9 cellular contexts compared by ENCODE assay signal in genomic region chr18:46071615-46071893, GRCh38. TPM values are rescaled to one million over a fixed set of nuclear protein-coding genes. Genes with fewer than 3 reads are reported as not detected.
DNase-seq lines count a peak whose midpoint lies in the region; ATAC-seq, FAIRE-seq and TF ChIP-seq lines count a peak whose summit lies in the region.
"Had no signal": no experiment of that assay in that cellular context is flagged by ENCODE, and none has a peak within 500 bp of the region (broad histone marks: within the 10 kb centered on the region; RNA-seq: fewer than 3 reads in every experiment).

No MANE protein-coding gene starts in this region.

- H3K27ac Mint-ChIP-seq in neural progenitor cell: no peak overlapping the region

- no peaks in the 10 kb centered on the region for H3K9me2 ChIP-seq in PC-3 (replicated peaks; ENCODE audit: low read length)

- H4K20me1 ChIP-seq in PC-3 (ENCODE audit: low read length): no peaks in the 10 kb centered on the region
- no peaks in the 10 kb centered on the region for H4K20me1 ChIP-seq in endothelial cell of umbilical vein (replicated peaks; ENCODE audit: control insufficient read depth, extremely low read depth, insufficient read depth, low read length)
- H4K20me1 ChIP-seq in neural progenitor cell (ENCODE audit: low read depth): peaks cover 14% of the 10 kb centered on the region

- H3K4me3 Mint-ChIP-seq in neural progenitor cell: peak overlapping the region; percentile 83

- DNase-seq in DMS 273 (lab: John Stamatoyannopoulos, UW; ENCODE audit: unreplicated experiment) (peak; percentile 44), DMS 273 treated with DMSO at 0.1 percent for 48 hours (lab: John Stamatoyannopoulos, UW) (no peak), PC-3 (no peak), endothelial cell of umbilical vein (ENCODE audit: low read depth, low spot score) (no peak), neural progenitor cell (ENCODE audit: low spot score) (peak; percentile 26), ureter (ENCODE audit: low spot score) (no peak)

- H3K4me2 ChIP-seq in PC-3 (ENCODE audit: low read length) (peak overlapping the region; percentile 60), endothelial cell of umbilical vein (ENCODE audit: insufficient read depth, low read length) (peak overlapping the region; percentile 65), neural progenitor cell (peak overlapping the region; percentile 95)

- no peaks in the 10 kb centered on the region for H3K9me3 Mint-ChIP-seq in neural progenitor cell

- POLR2A ChIA-PET in PC-3 (lab: Charles Lee; ENCODE audit: unreplicated experiment) (no interaction called here), endothelial cell of umbilical vein (lab: Charles Lee) (no interaction called here)

- H3K27ac ChIP-seq in PC-3 (ENCODE audit: low read length): no peak overlapping the region
- H3K27ac ChIP-seq in endothelial cell of umbilical vein (ENCODE audit: insufficient read depth, low read depth, low read length): no peak overlapping the region
- H3K27ac ChIP-seq in neural progenitor cell: no peak overlapping the region
- H3K27ac ChIP-seq: 22Rv1 had no signal

- CTCF ChIA-PET in PC-3 (lab: Charles Lee): no interaction called here
- CTCF ChIA-PET in endothelial cell of umbilical vein (lab: Charles Lee): interaction anchor here (0.8 to 3.8 kb wide), 4 partner anchors 135 to 407 kb away, joined by 3 to 148 read pairs (median 13); no protein-coding TSS in a partner anchor

- H3K27me3 ChIP-seq in PC-3 (ENCODE audit: low read length): no peaks in the 10 kb centered on the region
- no peaks in the 10 kb centered on the region for H3K27me3 ChIP-seq in endothelial cell of umbilical vein (ENCODE audit: control insufficient read depth in 2 of 2, insufficient read depth in 2 of 2, low read length in 2 of 2)
- peaks cover 36% of the 10 kb centered on the region for H3K27me3 ChIP-seq in neural progenitor cell

- peak overlapping the region; percentile 44 for H3K4me3 ChIP-seq in PC-3 (ENCODE audit: low read length)
- peak overlapping the region; percentile 51 to 56 (median 51) for H3K4me3 ChIP-seq in endothelial cell of umbilical vein (replicated peaks in 1 of 3; ENCODE audit: insufficient read depth in 1 of 3, low read depth in 1 of 3, low read length in 3 of 3)
- H3K4me3 ChIP-seq in neural progenitor cell: peak overlapping the region; percentile 76

- intact Hi-C loops in PC-3 (cut with micrococcal nuclease): no loop called here
- intact Hi-C loops in endothelial cell of umbilical vein (cut with micrococcal nuclease): loop anchor here (5.0 kb wide), 1 partner anchor 149 kb away; no protein-coding TSS in a partner anchor

- no peaks in the 10 kb centered on the region for H3K36me3 Mint-ChIP-seq in neural progenitor cell

- no peaks in the 10 kb centered on the region for H3K4me1 Mint-ChIP-seq in neural progenitor cell

- dilution Hi-C loops in endothelial cell of umbilical vein (cut with MboI; ENCODE audit: extremely low pct_ligation_motif_present, low sequenced_read_pairs): no loop called here

- TF ChIP-seq CTCF in PC-3 (conservative IDR thresholded peaks at IDR 0.05; ENCODE audit: low read depth, low read length): no peak
- no peak for TF ChIP-seq CTCF in endothelial cell of umbilical vein (IDR thresholded peaks at IDR 0.05; ENCODE audit: extremely low read depth in 1 of 2, insufficient read depth in 1 of 2, low read depth in 1 of 2, low read length in 2 of 2)
- no peak for TF ChIP-seq CTCF in neural progenitor cell (IDR thresholded peaks at IDR 0.05)

- ATAC-seq in PC-3: no peak
- no peak for ATAC-seq in HG03097 (IDR thresholded peaks at IDR 0.05; ENCODE audit: low FRiP score, unreplicated experiment)
- ATAC-seq in HG03025 (IDR thresholded peaks at IDR 0.05; ENCODE audit: low FRiP score, unreplicated experiment): no peak

- H3K36me3 ChIP-seq in PC-3 (ENCODE audit: low read depth, low read length): no peaks in the 10 kb centered on the region; the same call in 1 of the 2 replicates
- H3K36me3 ChIP-seq in endothelial cell of umbilical vein (ENCODE audit: control insufficient read depth in 2 of 2, extremely low read depth in 1 of 2, insufficient read depth in 2 of 2, low read length in 2 of 2): no peaks in the 10 kb centered on the region
- H3K36me3 ChIP-seq in neural progenitor cell: no peaks in the 10 kb centered on the region

- H3F3A ChIP-seq in PC-3 (ENCODE audit: low read length, unreplicated experiment) (no peaks in the 10 kb centered on the region), neural progenitor cell (ENCODE audit: low read depth) (peaks cover 16% of the 10 kb centered on the region)

- peaks cover 2% of the 10 kb centered on the region for H3K27me3 Mint-ChIP-seq in neural progenitor cell (ENCODE audit: insufficient read depth, low read depth)

- H3K9me3 ChIP-seq in PC-3 (ENCODE audit: low read length) (no peaks in the 10 kb centered on the region), endothelial cell of umbilical vein (replicated peaks; ENCODE audit: control insufficient read depth, insufficient read depth, low read length) (no peaks in the 10 kb centered on the region), neural progenitor cell (ENCODE audit: low read depth) (no peaks in the 10 kb centered on the region)

- no peak for TF ChIP-seq POLR2A in endothelial cell of umbilical vein (IDR thresholded peaks at IDR 0.05; ENCODE audit: low read depth, low read length)

- no peak overlapping the region for H2AFZ ChIP-seq in PC-3 (ENCODE audit: low read length)
- H2AFZ ChIP-seq in endothelial cell of umbilical vein (ENCODE audit: low read depth, low read length): peak overlapping the region; percentile 88
- peak overlapping the region; percentile 92 for H2AFZ ChIP-seq in neural progenitor cell (replicated peaks)

- H3K79me2 ChIP-seq in PC-3 (ENCODE audit: low read length) (no peaks in the 10 kb centered on the region), endothelial cell of umbilical vein (ENCODE audit: control insufficient read depth, insufficient read depth, low read length) (no peaks in the 10 kb centered on the region), neural progenitor cell (ENCODE audit: low read depth) (no peaks in the 10 kb centered on the region)

- H3K4me1 ChIP-seq in PC-3 (ENCODE audit: insufficient read depth, low read length) (no peaks in the 10 kb centered on the region), endothelial cell of umbilical vein (ENCODE audit: control insufficient read depth, extremely low read depth, insufficient read depth, low read length) (peaks cover 9% of the 10 kb centered on the region), neural progenitor cell (no peaks in the 10 kb centered on the region)

- no peaks in the 10 kb centered on the region for H3K9me1 ChIP-seq in endothelial cell of umbilical vein (replicated peaks; ENCODE audit: control insufficient read depth, extremely low read depth, insufficient read depth, low read length)

- no peak overlapping the region for H3K9ac ChIP-seq in PC-3 (ENCODE audit: low read length)
- H3K9ac ChIP-seq in endothelial cell of umbilical vein (replicated peaks; ENCODE audit: extremely low read depth, insufficient read depth, low read length): peak overlapping the region; percentile 17
- peak overlapping the region; percentile 21 for H3K9ac ChIP-seq in neural progenitor cell

- BruUV-seq in PC-3 (replicated peaks; lab: Mats Ljungman, UMichigan) (no TSS peak), endothelial cell of umbilical vein (replicated peaks; lab: Mats Ljungman, UMichigan) (no TSS peak)

- no peak for FAIRE-seq in endothelial cell of umbilical vein (lab: Jason Lieb, UNC)

TF ChIP-seq in endothelial cell of umbilical vein, 7 proteins besides CTCF, POLR2A, EP300 and RAD21 (continues in another document):
- TF ChIP-seq JUN (IDR thresholded peaks at IDR 0.05; ENCODE audit: borderline replicate concordance, insufficient read depth, insufficient read length, low read depth): no peak
- TF ChIP-seq MAX (IDR thresholded peaks at IDR 0.05; ENCODE audit: insufficient read depth, insufficient read length): no peak

RNA-seq across cellular contexts. Expression of gene PSTPIP2, which starts 0.5 kb away (rescaled TPM):
- total RNA-seq in PC-3 (2014; rRNA removed): 0.11 and 0.35 TPM in 2 replicates
- total RNA-seq in endothelial cell of umbilical vein: 1.6 and 3.4 TPM in 2 replicates
- polyA plus RNA-seq in endothelial cell of umbilical vein: 4.5 and 4.9 TPM in 2 replicates
- 8.4 and 8.9 TPM in 2 replicates for polyA plus RNA-seq in endothelial cell of umbilical vein (2011; cell fraction: cytosol; rRNA removed)
- 10.7 and 11.6 TPM in 2 replicates for polyA plus RNA-seq in endothelial cell of umbilical vein (2011; cell fraction: nucleus; rRNA removed)
- 12.8 and 15.0 TPM in 2 replicates for polyA plus RNA-seq in endothelial cell of umbilical vein (2012)
- 6.1 and 6.8 TPM in 2 replicates for polyA minus RNA-seq in endothelial cell of umbilical vein
- 1.4 TPM for polyA minus RNA-seq in endothelial cell of umbilical vein (2011; cell fraction: cytosol; rRNA and poly(A)+ RNA removed)
- 9.0 and 10.1 TPM in 2 replicates for polyA minus RNA-seq in endothelial cell of umbilical vein (2011; cell fraction: nucleus; rRNA and poly(A)+ RNA removed)
- 4.3 and 6.2 TPM in 2 replicates for total RNA-seq in neural progenitor cell (ENCODE audit: low replicate concordance)
- 9.9 TPM for total RNA-seq in ureter

RNA-seq across cellular contexts. Expression of gene ATP5F1A, which starts 26.5 kb away (rescaled TPM):
- total RNA-seq in PC-3 (2014; rRNA removed): 243 and 250 TPM in 2 replicates
- total RNA-seq in endothelial cell of umbilical vein: 374 and 405 TPM in 2 replicates
- polyA plus RNA-seq in endothelial cell of umbilical vein: 491 and 585 TPM in 2 replicates
- polyA plus RNA-seq in endothelial cell of umbilical vein (2011; cell fraction: cytosol; rRNA removed): 543 and 644 TPM in 2 replicates
- polyA plus RNA-seq in endothelial cell of umbilical vein (2011; cell fraction: nucleus; rRNA removed): 338 and 394 TPM in 2 replicates
- 347 and 441 TPM in 2 replicates for polyA plus RNA-seq in endothelial cell of umbilical vein (2012)
- polyA minus RNA-seq in endothelial cell of umbilical vein: 623 and 669 TPM in 2 replicates
- polyA minus RNA-seq in endothelial cell of umbilical vein (2011; cell fraction: cytosol; rRNA and poly(A)+ RNA removed): 376 TPM
- polyA minus RNA-seq in endothelial cell of umbilical vein (2011; cell fraction: nucleus; rRNA and poly(A)+ RNA removed): 100 and 141 TPM in 2 replicates
- total RNA-seq in neural progenitor cell (ENCODE audit: low replicate concordance): 1,034 and 1,141 TPM in 2 replicates
- 409 TPM for total RNA-seq in ureter

RNA-seq across cellular contexts. Expression of gene HAUS1, which starts 32.6 kb away (rescaled TPM):
- total RNA-seq in PC-3 (2014; rRNA removed) (10.9 and 17.7 TPM in 2 replicates), endothelial cell of umbilical vein (57.1 and 60.6 TPM in 2 replicates), neural progenitor cell (ENCODE audit: low replicate concordance) (141 and 201 TPM in 2 replicates), ureter (13.2 TPM)
- polyA plus RNA-seq in endothelial cell of umbilical vein: 29.4 and 29.9 TPM in 2 replicates
- polyA plus RNA-seq in endothelial cell of umbilical vein (2011; cell fraction: cytosol; rRNA removed): 116 and 121 TPM in 2 replicates
- 34.7 and 49.8 TPM in 2 replicates for polyA plus RNA-seq in endothelial cell of umbilical vein (2011; cell fraction: nucleus; rRNA removed)
- polyA plus RNA-seq in endothelial cell of umbilical vein (2012): 43.8 and 75.3 TPM in 2 replicates
- 18.4 and 26.9 TPM in 2 replicates for polyA minus RNA-seq in endothelial cell of umbilical vein
- 22.0 TPM for polyA minus RNA-seq in endothelial cell of umbilical vein (2011; cell fraction: cytosol; rRNA and poly(A)+ RNA removed)
- 8.0 and 8.4 TPM in 2 replicates for polyA minus RNA-seq in endothelial cell of umbilical vein (2011; cell fraction: nucleus; rRNA and poly(A)+ RNA removed)

Comparison
In these comparisons a context has a peak if more than half of its experiments do, and no peak if none do; other contexts are left out.
1. DNase-seq: peak in DMS 273 (single experiment) and neural progenitor cell (single experiment); none in DMS 273 treated with DMSO at 0.1 percent for 48 hours (single experiment), PC-3 (single experiment), endothelial cell of umbilical vein (single experiment) and ureter (single experiment).
2. Peak in every context shown above with its lines, with median percentiles within 50 percentile points of each other: H3K4me2 ChIP-seq and H3K4me3 ChIP-seq.